Comparison of ENCODE assay signal across 16 cellular contexts in genomic region chr12:116323696-116324386, GRCh38. TPM values are rescaled to one million over a fixed set of nuclear protein-coding genes. Genes with fewer than 3 reads are reported as not detected.
DNase-seq lines count a peak whose midpoint lies in the region; ATAC-seq and TF ChIP-seq lines count a peak whose summit lies in the region.
"Had no signal": no experiment of that assay in that cellular context is flagged by ENCODE, and none has a peak within 500 bp of the region (broad histone marks: within the 10 kb centered on the region; RNA-seq: fewer than 3 reads in every experiment).

No MANE protein-coding gene starts in this region.

- ATAC-seq in T-cell (replicated peaks in 1 of 4) (no peak), HG03095 (IDR thresholded peaks at IDR 0.05; ENCODE audit: unreplicated experiment) (no peak), GM21737 (IDR thresholded peaks at IDR 0.05; ENCODE audit: unreplicated experiment) (no peak)

- DNase-seq in CD14-positive monocyte (ENCODE audit: low spot score) (no peak), GM12865 (ENCODE audit: low read depth) (peak; percentile 52), T-cell (no peak), foreskin melanocyte (peak; percentile 20), osteocyte (ENCODE audit: extremely low spot score, unreplicated experiment) (no peak)
- no peak for DNase-seq in stimulated activated CD4-positive, alpha-beta T cell treated with anti-CD3 and anti-CD28 coated beads, Interleukin-4, amount 100 ng/mL, for 1 hour
- DNase-seq: BE2C, lower lobe of right lung, NCI-H2107, NCI-H82, nephron progenitor cell had no signal

- intact Hi-C loops in CD14-positive monocyte (cut with micrococcal nuclease), result no loop called here

- no peak for TF ChIP-seq CTCF in CD14-positive monocyte (IDR thresholded peaks at IDR 0.05)
- TF ChIP-seq CTCF in GM12865 (IDR thresholded peaks at IDR 0.05; ENCODE audit: insufficient read depth, low read depth, low read length, missing control alignments), result no peak
- TF ChIP-seq CTCF in osteocyte (IDR thresholded peaks at IDR 0.05), result no peak

- H3K4me1 Mint-ChIP-seq in CD14-positive monocyte (peaks cover 52% of the 10 kb centered on the region), T-cell (peaks cover 37 to 45% (median 44%) of the 10 kb centered on the region in 3 donors), osteocyte (ENCODE audit: unreplicated experiment) (peaks cover 21% of the 10 kb centered on the region)

- H3K4me3 Mint-ChIP-seq in CD14-positive monocyte (no peak overlapping the region), T-cell (peak overlapping the region in 1 of 3 donors; percentile 36), osteocyte (ENCODE audit: unreplicated experiment) (no peak overlapping the region)
- H3K4me3 Mint-ChIP-seq: nephron progenitor cell had no signal

- peaks cover 0 to 1% of the 10 kb centered on the region in 2 donors for H3K36me3 Mint-ChIP-seq in CD14-positive monocyte
- no peaks in the 10 kb centered on the region for H3K36me3 Mint-ChIP-seq in T-cell
- no peaks in the 10 kb centered on the region for H3K36me3 Mint-ChIP-seq in osteocyte (ENCODE audit: unreplicated experiment)

- POLR2A ChIA-PET in T-cell (lab: Charles Lee), result no interaction called here

- H3K27me3 Mint-ChIP-seq in CD14-positive monocyte (ENCODE audit: low read depth in 3 of 3) (peaks cover 0 to 2% (median 0%) of the 10 kb centered on the region in 3 donors), T-cell (no peaks in the 10 kb centered on the region), osteocyte (ENCODE audit: unreplicated experiment) (no peaks in the 10 kb centered on the region)

- H3K9me3 Mint-ChIP-seq in CD14-positive monocyte (peaks cover 0 to 2% (median 0%) of the 10 kb centered on the region in 7 donors), T-cell (no peaks in the 10 kb centered on the region), osteocyte (ENCODE audit: unreplicated experiment) (peaks cover 7% of the 10 kb centered on the region)

- H3K27ac Mint-ChIP-seq in CD14-positive monocyte (peak overlapping the region in 5 of 7 donors; percentile 61 to 98 (median 77)), T-cell (peak overlapping the region; percentile 23 to 68), osteocyte (ENCODE audit: unreplicated experiment) (no peak overlapping the region)
- H3K27ac Mint-ChIP-seq: nephron progenitor cell had no signal

- H3K4me3 ChIP-seq in GM12865 (ENCODE audit: low read depth, low read length), result no peak overlapping the region
- H3K4me3 ChIP-seq: coronary artery, HAP-1, lower lobe of right lung, suprapubic skin had no signal

- CTCF ChIA-PET in T-cell (lab: Charles Lee), result interaction anchor here in 1 of 2 donors (0.6 kb wide), 1 partner anchor 70 kb away, joined by 4 read pairs; no protein-coding TSS in a partner anchor

RNA-seq across cellular contexts. Expression of gene MED13L, which starts 46.3 kb away (rescaled TPM):
- 1 to 10 TPM; 4.4 to 7.5 TPM for polyA plus RNA-seq in CD14-positive monocyte
- total RNA-seq in T-cell, result 100 to 1,000 TPM; 126 to 216 (median 133) TPM
- 229 and 234 TPM in 2 replicates for total RNA-seq in osteocyte

Comparison
In these comparisons a context has a peak if more than half of its experiments do, and no peak if none do; other contexts are left out.
1. DNase-seq: peak in GM12865 (single experiment) and foreskin melanocyte (single experiment); none in CD14-positive monocyte (single experiment), T-cell (0 of 34), osteocyte (single experiment) and stimulated activated CD4-positive, alpha-beta T cell treated with anti-CD3 and anti-CD28 coated beads, Interleukin-4, amount 100 ng/mL, for 1 hour (single experiment).